Comparison of ENCODE assay signal across 23 cellular contexts in the genomic region with DNA sequence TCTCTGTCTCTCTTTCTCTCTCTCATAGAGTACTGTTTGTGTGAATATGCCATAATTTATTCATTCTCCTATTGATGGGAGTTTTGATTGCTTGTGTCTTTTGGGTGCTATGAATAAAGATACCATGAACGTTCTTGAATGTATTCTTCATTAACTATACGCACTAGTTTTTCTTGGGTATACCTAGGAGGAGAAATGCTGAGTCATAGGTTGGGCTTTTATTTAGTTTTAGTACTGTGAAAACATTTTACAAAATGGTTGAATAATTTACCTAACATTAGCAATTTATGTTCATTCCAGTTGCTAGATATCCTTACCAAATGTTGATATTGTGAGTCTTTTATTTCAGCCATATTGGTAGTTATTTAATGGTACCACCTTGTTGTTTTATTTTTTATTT.
"Had no signal": no experiment of that assay in that cellular context is flagged by ENCODE, and none has a peak within 500 bp of the region (broad histone marks: within the 10 kb centered on the region; RNA-seq: fewer than 3 reads in every experiment).

No MANE protein-coding gene starts in this region.

- DNase-seq: dermis blood vessel endothelial cell; dorsolateral prefrontal cortex; effector CD4-positive, alpha-beta T cell; effector memory CD4-positive, alpha-beta T cell; foreskin melanocyte; gastrocnemius medialis; glutamatergic neuron; head of caudate nucleus; heart right ventricle; hippocampal formation; left cardiac atrium; left lung; left ventricle myocardium superior; lower lobe of right lung; mesenchymal stem cell; mucosa of descending colon; naive B cell had no signal

- H3K9me3 ChIP-seq: esophagus muscularis mucosa, gastrocnemius medialis, lower lobe of right lung, mucosa of descending colon had no signal

- H3K4me3 ChIP-seq: coronary artery, dorsolateral prefrontal cortex, esophagus muscularis mucosa, gastrocnemius medialis, heart right ventricle, left lung, lower lobe of right lung, mucosa of descending colon had no signal

- H3K27me3 ChIP-seq: dorsolateral prefrontal cortex, esophagus muscularis mucosa, gastrocnemius medialis, heart right ventricle, left lung had no signal

- FAIRE-seq: colon, endothelial cell of umbilical vein, islet of Langerhans, keratinocyte had no signal

- ATAC-seq: gastrocnemius medialis, heart right ventricle, left cardiac atrium, left lung, left ventricle myocardium superior, lower lobe of right lung, mucosa of descending colon had no signal

- H3K27ac ChIP-seq: coronary artery, dorsolateral prefrontal cortex, esophagus muscularis mucosa, gastrocnemius medialis, heart right ventricle, left lung, lower lobe of right lung had no signal

- H3K36me3 ChIP-seq: esophagus muscularis mucosa, gastrocnemius medialis, heart right ventricle, left lung, lower lobe of right lung had no signal

- H3K4me1 ChIP-seq: esophagus muscularis mucosa, gastrocnemius medialis, heart right ventricle, left lung, lower lobe of right lung had no signal
